Comparison of ENCODE assay signal across 11 cellular contexts in genomic region chr7:64997927-64998391, GRCh38. TPM values are rescaled to one million over a fixed set of nuclear protein-coding genes. Genes with fewer than 3 reads are reported as not detected.
DNase-seq lines count a peak whose midpoint lies in the region; ATAC-seq and TF ChIP-seq lines count a peak whose summit lies in the region.
"Had no signal": no experiment of that assay in that cellular context is flagged by ENCODE, and none has a peak within 500 bp of the region (broad histone marks: within the 10 kb centered on the region; RNA-seq: fewer than 3 reads in every experiment).

No MANE protein-coding gene starts in this region.

- in situ Hi-C loops in brain microvascular endothelial cell (cut with HindIII; ENCODE audit: low pct_ligation_motif_present, low sequenced_read_pairs): no loop called here

- no peak overlapping the region for H3K4me3 ChIP-seq in brain microvascular endothelial cell (ENCODE audit: low read depth, low read length)
- H3K4me3 ChIP-seq: vagina had no signal

- H3K27ac ChIP-seq in brain microvascular endothelial cell: peak overlapping the region; percentile 97
- H3K27ac ChIP-seq: vagina had no signal

- peaks cover 25% of the 10 kb centered on the region for H3K36me3 ChIP-seq in brain microvascular endothelial cell (replicated peaks)

- H3K27me3 ChIP-seq in brain microvascular endothelial cell (replicated peaks): no peaks in the 10 kb centered on the region
- H3K27me3 ChIP-seq: vagina had no signal

- DNase-seq in Right ventricle myocardium superior: no peak
- no peak for DNase-seq in cardiac septum (ENCODE audit: low spot score)
- DNase-seq in brain microvascular endothelial cell: peak; percentile 78
- DNase-seq in iris pigment epithelial cell (ENCODE audit: low read depth): peak; percentile 87
- DNase-seq in globus pallidus (ENCODE audit: low spot score): no peak
- DNase-seq in activated CD4-positive, alpha-beta T cell treated with anti-CD3 and anti-CD28 coated beads for 48 hours: no peak
- DNase-seq in stimulated activated CD4-positive, alpha-beta T cell treated with anti-CD3 and anti-CD28 coated beads, Interleukin-1b, Interleukin-23, amount 100 ng/mL, for 48 hours: no peak
- DNase-seq in sciatic nerve (ENCODE audit: low spot score): no peak
- DNase-seq: central memory CD4-positive, alpha-beta T cell; glutamatergic neuron had no signal

- no peak for TF ChIP-seq CTCF in brain microvascular endothelial cell (IDR thresholded peaks at IDR 0.05; ENCODE audit: low read depth, low read length, missing control alignments)

- peak; percentile 78 for ATAC-seq in Right ventricle myocardium superior (ENCODE audit: poor library complexity)
- ATAC-seq in sciatic nerve: no peak

- intact Hi-C loops in Right ventricle myocardium superior (cut with DNase I): no loop called here
- intact Hi-C loops in cardiac septum (cut with DNase I): no loop called here
- intact Hi-C loops in sciatic nerve (cut with DNase I): no loop called here

RNA-seq across cellular contexts. Expression of gene ZNF117, which starts 7.1 kb away (rescaled TPM):
- total RNA-seq in Right ventricle myocardium superior (2.3 TPM), cardiac septum (6.0 TPM), sciatic nerve (24.4 TPM)

RNA-seq across cellular contexts. Expression of gene ERV3-1, which starts 8.5 kb away (rescaled TPM):
- total RNA-seq in Right ventricle myocardium superior: 6.3 TPM
- 9.6 TPM for total RNA-seq in cardiac septum
- total RNA-seq in sciatic nerve: 26.8 TPM

Comparison
In these comparisons a context has a peak if more than half of its experiments do, and no peak if none do; other contexts are left out.
1. DNase-seq: peak in brain microvascular endothelial cell (single experiment) and iris pigment epithelial cell (single experiment); none in Right ventricle myocardium superior (single experiment), cardiac septum (single experiment), globus pallidus (single experiment), activated CD4-positive, alpha-beta T cell treated with anti-CD3 and anti-CD28 coated beads for 48 hours (single experiment), stimulated activated CD4-positive, alpha-beta T cell treated with anti-CD3 and anti-CD28 coated beads, Interleukin-1b, Interleukin-23, amount 100 ng/mL, for 48 hours (single experiment) and sciatic nerve (single experiment).